ENCODE assay signal across 8 cellular contexts in genomic region chr14:50677527-50678063, GRCh38. TPM values are rescaled to one million over a fixed set of nuclear protein-coding genes. Genes with fewer than 3 reads are reported as not detected.
DNase-seq lines count a peak whose midpoint lies in the region; ATAC-seq and TF ChIP-seq lines count a peak whose summit lies in the region.

No MANE protein-coding gene starts in this region.

- no peaks in the 10 kb centered on the region for H4K20me1 ChIP-seq in BLaER1 treated with 17β-estradiol and CSF1 and Interleukin-3, amounts not matched to agents 10 nM and 100 nM
- H4K20me1 ChIP-seq in PC-3 (ENCODE audit: low read length): no peaks in the 10 kb centered on the region

- no peaks in the 10 kb centered on the region; the same call in 1 of the 2 replicates for H3K9me2 ChIP-seq in PC-3 (replicated peaks; ENCODE audit: low read length)

- peak overlapping the region; percentile 67 to 95 (median 86) for H3K4me2 ChIP-seq in BLaER1 treated with 17β-estradiol and CSF1 and Interleukin-3, amounts not matched to agents 10 nM and 100 nM
- peak overlapping the region; percentile 77 for H3K4me2 ChIP-seq in PC-3 (ENCODE audit: low read length)

- TF ChIP-seq CTCF in PC-3 (conservative IDR thresholded peaks at IDR 0.05; ENCODE audit: low read depth, low read length): no peak
- no peak for TF ChIP-seq CTCF in fibroblast of mammary gland (conservative IDR thresholded peaks at IDR 0.05; ENCODE audit: control insufficient read depth, insufficient read depth, low read depth, low read length)
- TF ChIP-seq CTCF in upper lobe of left lung (IDR thresholded peaks at IDR 0.05): no peak

- no peak overlapping the region for H3K4me3 Mint-ChIP-seq in CD4-positive, alpha-beta memory T cell

- H3K27me3 Mint-ChIP-seq in CD4-positive, alpha-beta memory T cell: no peaks in the 10 kb centered on the region

- BruUV-seq in PC-3 (replicated peaks; lab: Mats Ljungman, UMichigan): TSS peak; percentile 23

- no peak for TF ChIP-seq EP300 in upper lobe of left lung (IDR thresholded peaks at IDR 0.05)

- H3K9me3 ChIP-seq in BLaER1 treated with 17β-estradiol and CSF1 and Interleukin-3, amounts not matched to agents 10 nM and 100 nM (replicated peaks in 1 of 11): peaks cover 0 to 7% (median 0%) of the 10 kb centered on the region in 11 experiments; a peak in 2 of 22 replicates
- H3K9me3 ChIP-seq in PC-3 (ENCODE audit: low read length) (no peaks in the 10 kb centered on the region), upper lobe of left lung (no peaks in the 10 kb centered on the region)
- H3K9me3 ChIP-seq in CD4-positive, alpha-beta memory T cell (ENCODE audit: control insufficient read depth in 1 of 2, low read length in 2 of 2): no peaks in the 10 kb centered on the region

- H3K27ac Mint-ChIP-seq in CD4-positive, alpha-beta memory T cell: peak overlapping the region in 1 of 7 donors; percentile 62

- no peaks in the 10 kb centered on the region for H3K36me3 Mint-ChIP-seq in CD4-positive, alpha-beta memory T cell

- no peaks in the 10 kb centered on the region for H3K36me3 ChIP-seq in BLaER1 treated with 17β-estradiol and CSF1 and Interleukin-3, amounts not matched to agents 10 nM and 100 nM
- no peaks in the 10 kb centered on the region for H3K36me3 ChIP-seq in PC-3 (ENCODE audit: low read depth, low read length)
- H3K36me3 ChIP-seq in upper lobe of left lung: no peaks in the 10 kb centered on the region
- no peaks in the 10 kb centered on the region for H3K36me3 ChIP-seq in CD4-positive, alpha-beta memory T cell (ENCODE audit: insufficient read depth, low read length)

- H3K4me3 ChIP-seq in BLaER1 treated with 17β-estradiol and CSF1 and Interleukin-3, amounts not matched to agents 10 nM and 100 nM: peak overlapping the region in 7 of 10 experiments; percentile 3 to 60 (median 23); a peak in 11 of 20 replicates
- H3K4me3 ChIP-seq in PC-3 (ENCODE audit: low read length): peak overlapping the region; percentile 54
- no peak overlapping the region for H3K4me3 ChIP-seq in fibroblast of mammary gland (ENCODE audit: control insufficient read depth, low read depth, low read length)
- no peak overlapping the region for H3K4me3 ChIP-seq in upper lobe of left lung
- no peak overlapping the region for H3K4me3 ChIP-seq in CD4-positive, alpha-beta memory T cell (ENCODE audit: low read length in 2 of 2)

- H3K79me2 ChIP-seq in PC-3 (ENCODE audit: low read length): no peaks in the 10 kb centered on the region

- H2AFZ ChIP-seq in PC-3 (ENCODE audit: low read length): peak overlapping the region; percentile 74

- no peaks in the 10 kb centered on the region for H3K9me3 Mint-ChIP-seq in CD4-positive, alpha-beta memory T cell

- POLR2A ChIA-PET in PC-3 (lab: Charles Lee; ENCODE audit: unreplicated experiment): interaction anchor here (0.6 to 1.4 kb wide), 4 partner anchors 9 to 282 kb away, joined by 3 to 6 read pairs (median 4); partner anchors contain the start of gene SAV1
- POLR2A ChIA-PET in CD4-positive, alpha-beta memory T cell (lab: Charles Lee; ENCODE audit: partially characterized antibody): interaction anchor here (0.6 kb wide), 1 partner anchor 34 kb away, joined by 4 read pairs; no protein-coding TSS in a partner anchor

- H3K4me1 ChIP-seq in BLaER1 treated with 17β-estradiol and CSF1 and Interleukin-3, amounts not matched to agents 10 nM and 100 nM: peaks cover 17 to 37% (median 22%) of the 10 kb centered on the region in 10 experiments
- H3K4me1 ChIP-seq in PC-3 (ENCODE audit: insufficient read depth, low read length): peaks cover 44% of the 10 kb centered on the region
- H3K4me1 ChIP-seq in upper lobe of left lung: peaks cover 0 to 15% (median 9%) of the 10 kb centered on the region in 4 donors
- no peaks in the 10 kb centered on the region for H3K4me1 ChIP-seq in CD4-positive, alpha-beta memory T cell (ENCODE audit: insufficient read depth, low read length)

- H3K9ac ChIP-seq in BLaER1 treated with 17β-estradiol and CSF1 and Interleukin-3, amounts not matched to agents 10 nM and 100 nM: peak overlapping the region in 9 of 11 experiments; percentile 14 to 74 (median 57); a peak in 14 of 22 replicates
- H3K9ac ChIP-seq in PC-3 (ENCODE audit: low read length): peak overlapping the region; percentile 32

- peaks cover 5 to 8% (median 7%) of the 10 kb centered on the region in 4 donors for H3K4me1 Mint-ChIP-seq in CD4-positive, alpha-beta memory T cell

- no peak for TF ChIP-seq POLR2A in upper lobe of left lung (IDR thresholded peaks at IDR 0.05)

- no peaks in the 10 kb centered on the region for H3F3A ChIP-seq in PC-3 (ENCODE audit: low read length, unreplicated experiment)

- H3K27me3 ChIP-seq in BLaER1 treated with 17β-estradiol and CSF1 and Interleukin-3, amounts not matched to agents 10 nM and 100 nM: no peaks in the 10 kb centered on the region
- H3K27me3 ChIP-seq in PC-3 (ENCODE audit: low read length) (no peaks in the 10 kb centered on the region), upper lobe of left lung (no peaks in the 10 kb centered on the region)
- H3K27me3 ChIP-seq in CD4-positive, alpha-beta memory T cell (ENCODE audit: insufficient read depth, low read length): no peaks in the 10 kb centered on the region

- 16 to 25% methylated on average over 5 of the region's 5 CpGs for WGBS in upper lobe of left lung, 2 donors

- intact Hi-C loops in PC-3 (cut with micrococcal nuclease): loop anchor here (1.0 to 5.0 kb wide), 4 partner anchors 35 to 185 kb away; no protein-coding TSS in a partner anchor
- intact Hi-C loops in CD4-positive, alpha-beta memory T cell (cut with micrococcal nuclease): no loop called here

- CTCF ChIA-PET in PC-3 (lab: Charles Lee): interaction anchor here (0.9 to 1.1 kb wide), 7 partner anchors 9 to 815 kb away, joined by 3 to 7 read pairs (median 5); partner anchors contain the start of gene SAV1
- CTCF ChIA-PET in CD4-positive, alpha-beta memory T cell (lab: Charles Lee; ENCODE audit: partially characterized antibody): interaction anchor here (1.0 kb wide), 1 partner anchor 38 kb away, joined by 3 read pairs; no protein-coding TSS in a partner anchor

- DNase-seq in PC-3 (peak; percentile 88), fibroblast of mammary gland (ENCODE audit: low read depth) (peak; percentile 53), upper lobe of left lung (no peak), NCI-H69 (lab: John Stamatoyannopoulos, UW) (no peak)
- DNase-seq in CD4-positive, alpha-beta memory T cell: no peak

- ATAC-seq in GM21786 (IDR thresholded peaks at IDR 0.05; ENCODE audit: unreplicated experiment): peak; percentile 82
- peak; percentile 91 for ATAC-seq in PC-3
- ATAC-seq in upper lobe of left lung (ENCODE audit: low FRiP score in 2 of 2): peak in 1 of 2 donors; percentile 60
- ATAC-seq in HG03469 (IDR thresholded peaks at IDR 0.05; ENCODE audit: unreplicated experiment): no peak

- H3K27ac ChIP-seq in BLaER1 treated with 17β-estradiol and CSF1 and Interleukin-3, amounts not matched to agents 10 nM and 100 nM: peak overlapping the region in 9 of 11 experiments; percentile 47 to 84 (median 73); a peak in 18 of 22 replicates
- H3K27ac ChIP-seq in PC-3 (ENCODE audit: low read length): peak overlapping the region; percentile 80
- H3K27ac ChIP-seq in upper lobe of left lung: peak overlapping the region in 3 of 4 donors; percentile 15 to 62 (median 28)
- H3K27ac ChIP-seq in CD4-positive, alpha-beta memory T cell (ENCODE audit: low read depth, low read length): no peak overlapping the region

RNA-seq across cellular contexts. Expression of gene SAV1, which starts 9.5 kb away (rescaled TPM):
- total RNA-seq in PC-3 (2014; rRNA removed) (66.2 and 87.1 TPM in 2 replicates), upper lobe of left lung (10 to 100 TPM; 29.3 to 63.9 (median 34.3) TPM)
- 10 to 100 TPM; 13.9 to 14.5 TPM for total RNA-seq in CD4-positive, alpha-beta memory T cell
- 10 to 100 TPM; 13.3 to 14.1 TPM for polyA plus RNA-seq in CD4-positive, alpha-beta memory T cell

Comparison
In these comparisons a context has a peak if more than half of its experiments do, and no peak if none do; other contexts are left out.
1. H3K4me3 ChIP-seq: peak in BLaER1 treated with 17β-estradiol and CSF1 and Interleukin-3, amounts not matched to agents 10 nM and 100 nM (7 of 10) and PC-3 (single experiment); none in fibroblast of mammary gland (single experiment), upper lobe of left lung (0 of 4) and CD4-positive, alpha-beta memory T cell (0 of 2).
2. DNase-seq: peak in PC-3 (single experiment) and fibroblast of mammary gland (single experiment); none in upper lobe of left lung (0 of 2), CD4-positive, alpha-beta memory T cell (0 of 5) and NCI-H69 (single experiment).